ENCODE assay signal across 8 cellular contexts in genomic region chr11:57476883-57477506, GRCh38. TPM values are rescaled to one million over a fixed set of nuclear protein-coding genes. Genes with fewer than 3 reads are reported as not detected.
DNase-seq lines count a peak whose midpoint lies in the region; ATAC-seq, FAIRE-seq and TF ChIP-seq lines count a peak whose summit lies in the region.

No MANE protein-coding gene starts in this region.

- ATAC-seq in HG02623 (IDR thresholded peaks at IDR 0.05; ENCODE audit: unreplicated experiment) (peak; percentile 39), right lobe of liver (peak; percentile 64 to 83 (median 72)), upper lobe of left lung (ENCODE audit: low FRiP score in 2 of 2) (peak; percentile 66 to 76)

- TF ChIP-seq POLR2A in right lobe of liver (IDR thresholded peaks at IDR 0.05) (no peak), upper lobe of left lung (IDR thresholded peaks at IDR 0.05) (peak in 1 of 4 donors; percentile 32)

- no peak for TF ChIP-seq EP300 in upper lobe of left lung (IDR thresholded peaks at IDR 0.05)

- 16% methylated on average over 16 of the region's 17 CpGs for WGBS in right lobe of liver (ENCODE audit: insufficient coverage, low coverage, low lambda C conversion rate, missing lambda C conversion rate)
- 12 to 19% methylated on average over 15 to 17 of the region's 17 CpGs for WGBS in upper lobe of left lung, 2 donors

- no peaks in the 10 kb centered on the region for H4K20me1 ChIP-seq in OCI-LY7 (ENCODE audit: insufficient read depth, low read length)

- H2AFZ ChIP-seq in OCI-LY7 (ENCODE audit: low read length) = no peak overlapping the region

- H3K9me3 ChIP-seq in OCI-LY7 (ENCODE audit: low read length) (no peaks in the 10 kb centered on the region), right lobe of liver (no peaks in the 10 kb centered on the region), upper lobe of left lung (no peaks in the 10 kb centered on the region)

- DNase-seq in activated CD8-positive, alpha-beta memory T cell treated with anti-CD3 and anti-CD28 coated beads for 24 hours = peak; percentile 82
- DNase-seq in activated CD8-positive, alpha-beta memory T cell treated with anti-CD3 and anti-CD28 coated beads, Interleukin-2, amount 50 U/mL, for 48 hours = no peak
- peak; percentile 48 for DNase-seq in OCI-LY7 (ENCODE audit: low spot score)
- no peak for DNase-seq in bronchial epithelial cell (ENCODE audit: low read depth)
- peak; percentile 71 to 81 (median 80) for DNase-seq in right lobe of liver
- peak in 1 of 2 donors; percentile 68 for DNase-seq in upper lobe of left lung
- DNase-seq in head of caudate nucleus = no peak

- BruUV-seq in OCI-LY7 (replicated peaks; lab: Mats Ljungman, UMichigan) = no TSS peak

- CTCF ChIA-PET in OCI-LY7 (lab: Charles Lee; ENCODE audit: unreplicated experiment) = interaction anchor here (1.2 kb wide), 1 partner anchor 36 kb away, joined by 3 read pairs; no protein-coding TSS in a partner anchor

- no peaks in the 10 kb centered on the region for H3K36me3 ChIP-seq in OCI-LY7 (ENCODE audit: insufficient read depth, low read length)
- H3K36me3 ChIP-seq in bronchial epithelial cell (ENCODE audit: control insufficient read depth, insufficient read depth, low read length) = no peaks in the 10 kb centered on the region
- H3K36me3 ChIP-seq in right lobe of liver = no peaks in the 10 kb centered on the region
- no peaks in the 10 kb centered on the region for H3K36me3 ChIP-seq in upper lobe of left lung

- H3K79me2 ChIP-seq in OCI-LY7 (ENCODE audit: insufficient read depth, low read depth, low read length) = no peaks in the 10 kb centered on the region

- no peaks in the 10 kb centered on the region for H3K9me2 ChIP-seq in OCI-LY7 (ENCODE audit: insufficient read depth, low read length)

- H3K27me3 ChIP-seq in bronchial epithelial cell (ENCODE audit: control insufficient read depth, insufficient read depth, low read length) (peaks cover 15% of the 10 kb centered on the region), right lobe of liver (no peaks in the 10 kb centered on the region), upper lobe of left lung (peaks cover 0 to 9% (median under 1%) of the 10 kb centered on the region in 4 donors)

- no peak for FAIRE-seq in bronchial epithelial cell (lab: Jason Lieb, UNC)

- peak overlapping the region; percentile 27 for H3K4me2 ChIP-seq in OCI-LY7 (ENCODE audit: low read length)

- H3K4me3 ChIP-seq in OCI-LY7 (ENCODE audit: low read depth, low read length, poor library complexity, severe bottlenecking) = no peak overlapping the region
- peak overlapping the region; percentile 36 for H3K4me3 ChIP-seq in bronchial epithelial cell (ENCODE audit: low read depth, low read length)
- H3K4me3 ChIP-seq in right lobe of liver = peak overlapping the region; percentile 35 to 56 (median 51)
- peak overlapping the region; percentile 31 to 57 (median 48) for H3K4me3 ChIP-seq in upper lobe of left lung

- H3K27ac ChIP-seq in OCI-LY7 (ENCODE audit: low read depth, low read length, poor library complexity, severe bottlenecking) (no peak overlapping the region), right lobe of liver (peak overlapping the region in 2 of 3 donors; percentile 53 to 67), upper lobe of left lung (peak overlapping the region in 3 of 4 donors; percentile 0 to 67 (median 7))

- intact Hi-C loops in OCI-LY7 (cut with micrococcal nuclease; ENCODE audit: unreplicated experiment) = no loop called here
- intact Hi-C loops in right lobe of liver (cut with DNase I) = loop anchor here in 1 of 2 donors (10.0 kb wide), 1 partner anchor 48 kb away; no protein-coding TSS in a partner anchor
- intact Hi-C loops in head of caudate nucleus (cut with DNase I) = no loop called here

- TF ChIP-seq CTCF in OCI-LY7 (conservative IDR thresholded peaks at IDR 0.05; ENCODE audit: low read length) (peak; percentile 66), bronchial epithelial cell (IDR thresholded peaks at IDR 0.05; ENCODE audit: insufficient read depth, low read length, severe bottlenecking) (peak; percentile 58), right lobe of liver (IDR thresholded peaks at IDR 0.05) (peak; percentile 43 to 55 (median 54)), upper lobe of left lung (IDR thresholded peaks at IDR 0.05) (peak; percentile 39 to 54 (median 46))

- POLR2A ChIA-PET in OCI-LY7 (lab: Charles Lee) = no interaction called here

- H3K4me1 ChIP-seq in OCI-LY7 (ENCODE audit: insufficient read depth, low read length, poor library complexity, severe bottlenecking) = peaks cover 38% of the 10 kb centered on the region
- peaks cover 0 to 38% (median 13%) of the 10 kb centered on the region in 4 donors for H3K4me1 ChIP-seq in right lobe of liver
- H3K4me1 ChIP-seq in upper lobe of left lung = peaks cover 17 to 30% (median 19%) of the 10 kb centered on the region in 4 donors

RNA-seq across cellular contexts. Expression of gene RTN4RL2, which starts 16.7 kb away (rescaled TPM):
- total RNA-seq in OCI-LY7 (2014; rRNA removed; shearing (Covaris generic)) = 0.25 and 0.41 TPM in 2 replicates
- 2.3 and 4.2 TPM in 2 replicates for total RNA-seq in OCI-LY7 (2022)
- not detected in 2 replicates for total RNA-seq in bronchial epithelial cell
- total RNA-seq in right lobe of liver = 10 to 100 TPM; 12.5 to 54.4 (median 18.6) TPM
- total RNA-seq in upper lobe of left lung = 1 to 10 TPM in 5 of 6 donors, not detected in 1; 1.1 to 4.1 (median 2.0) TPM

RNA-seq across cellular contexts. Expression of gene SLC43A1, which starts 38.5 kb away (rescaled TPM):
- total RNA-seq in OCI-LY7 (2014; rRNA removed; shearing (Covaris generic)) = 47.1 and 61.1 TPM in 2 replicates
- 78.6 and 87.0 TPM in 2 replicates for total RNA-seq in OCI-LY7 (2022)
- 1.0 and 1.3 TPM in 2 replicates for total RNA-seq in bronchial epithelial cell
- total RNA-seq in right lobe of liver = 100 to 1,000 TPM in 3 of 6 experiments, 10 to 100 TPM in 3; 38.9 to 173 (median 106) TPM
- 10 to 100 TPM in 5 of 6 donors, 1 to 10 TPM in 1; 7.1 to 72.3 (median 13.9) TPM for total RNA-seq in upper lobe of left lung

RNA-seq across cellular contexts. Expression of gene SLC43A3, which starts 50.1 kb away (rescaled TPM):
- 38.4 and 41.3 TPM in 2 replicates for total RNA-seq in OCI-LY7 (2014; rRNA removed; shearing (Covaris generic))
- 55.5 and 62.1 TPM in 2 replicates for total RNA-seq in OCI-LY7 (2022)
- 1.8 and 3.2 TPM in 2 replicates for total RNA-seq in bronchial epithelial cell
- 100 to 1,000 TPM; 109 to 259 (median 185) TPM for total RNA-seq in right lobe of liver
- total RNA-seq in upper lobe of left lung = 100 to 1,000 TPM in 4 of 6 donors, 10 to 100 TPM in 2; 61.6 to 177 (median 118) TPM

RNA-seq across cellular contexts. Expression of gene TIMM10, which starts 53.6 kb away (rescaled TPM):
- total RNA-seq in OCI-LY7 (2014; rRNA removed; shearing (Covaris generic)) = 163 and 195 TPM in 2 replicates
- total RNA-seq in OCI-LY7 (2022) (204 and 258 TPM in 2 replicates), bronchial epithelial cell (71.2 and 86.9 TPM in 2 replicates), right lobe of liver (10 to 100 TPM; 19.6 to 48.5 (median 39.0) TPM), upper lobe of left lung (10 to 100 TPM in 5 of 6 donors, 1 to 10 TPM in 1; 7.3 to 62.2 (median 26.8) TPM)

Comparison
In these comparisons a context has a peak if more than half of its experiments do, and no peak if none do; other contexts are left out.
1. DNase-seq: peak in activated CD8-positive, alpha-beta memory T cell treated with anti-CD3 and anti-CD28 coated beads for 24 hours (single experiment), OCI-LY7 (single experiment) and right lobe of liver (3 of 3); none in activated CD8-positive, alpha-beta memory T cell treated with anti-CD3 and anti-CD28 coated beads, Interleukin-2, amount 50 U/mL, for 48 hours (single experiment), bronchial epithelial cell (single experiment) and head of caudate nucleus (0 of 42).
2. Peak in every context shown above with its lines, with median percentiles within 50 percentile points of each other: ATAC-seq and CTCF ChIP-seq.